9 cellular contexts compared by ENCODE assay signal in the genomic region with DNA sequence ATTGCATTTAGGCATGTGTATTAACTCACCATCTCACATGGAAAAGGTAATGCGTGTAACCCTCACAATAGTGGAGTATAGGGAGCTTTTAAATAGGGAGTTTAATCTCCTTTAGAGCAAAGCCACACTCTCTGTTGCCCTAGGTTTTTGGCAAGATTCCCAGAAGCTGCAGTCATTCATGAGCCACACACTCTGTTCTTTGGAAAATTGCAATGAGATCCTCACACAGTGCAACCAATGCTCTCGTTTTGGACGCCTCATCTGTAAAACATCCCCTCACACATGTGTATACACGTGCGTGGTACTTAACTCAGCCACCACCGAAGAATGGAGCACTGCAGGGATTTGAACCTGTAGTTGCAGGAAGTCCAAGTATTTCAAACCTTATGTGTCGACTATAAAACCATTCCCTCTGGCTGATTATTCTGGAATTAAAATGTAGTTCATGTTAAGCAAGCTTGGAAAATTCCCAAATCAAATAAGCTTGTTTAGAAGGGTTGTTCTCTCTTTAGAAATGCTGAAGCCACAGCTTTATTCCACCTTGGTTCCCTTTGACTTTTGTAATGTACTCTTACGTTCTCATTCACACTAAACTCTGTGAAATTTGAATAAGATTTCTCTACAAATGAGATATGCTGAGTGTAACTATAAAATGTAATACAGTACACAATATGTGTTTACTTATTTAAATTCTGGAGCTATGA.
A peak's percentile ranks its signal among the peaks of the same experiment; 100 is the strongest.
DNase-seq lines count a peak whose midpoint lies in the region; ATAC-seq and TF ChIP-seq lines count a peak whose summit lies in the region.
"Had no signal": no experiment of that assay in that cellular context is flagged by ENCODE, and none has a peak within 500 bp of the region (broad histone marks: within the 10 kb centered on the region; RNA-seq: fewer than 3 reads in every experiment).

No MANE protein-coding gene starts in this region.

- no peak overlapping the region for H3K27ac ChIP-seq in liver (ENCODE audit: low read depth in 1 of 2, low read length in 2 of 2)

- H3K36me3 ChIP-seq in adipocyte (ENCODE audit: control insufficient read depth, insufficient read depth, low read length, severe bottlenecking) (no peaks in the 10 kb centered on the region), liver (ENCODE audit: control insufficient read depth in 4 of 4, insufficient read depth in 3 of 4, low read depth in 1 of 4, low read length in 3 of 4) (no peaks in the 10 kb centered on the region)

- H3K4me3 Mint-ChIP-seq in activated CD4-positive, alpha-beta memory T cell treated with anti-CD3 and anti-CD28 coated beads for 36 hours: no peak overlapping the region

- intact Hi-C loops in activated CD4-positive, alpha-beta memory T cell treated with anti-CD3 and anti-CD28 coated beads for 36 hours (cut with micrococcal nuclease): no loop called here

- no peaks in the 10 kb centered on the region for H3K9me3 ChIP-seq in adipocyte (ENCODE audit: control insufficient read depth, low read length)
- H3K9me3 ChIP-seq in liver (ENCODE audit: control insufficient read depth in 4 of 4, low read length in 3 of 4): no peaks in the 10 kb centered on the region

- TF ChIP-seq CTCF in liver (IDR thresholded peaks at IDR 0.05; ENCODE audit: low read depth, low read length, missing input control): no peak

- H3K27me3 ChIP-seq in adipocyte (replicated peaks; ENCODE audit: control insufficient read depth, insufficient read depth, low read length) (no peaks in the 10 kb centered on the region), liver (ENCODE audit: control insufficient read depth in 4 of 4, insufficient read depth in 4 of 4, low read length in 3 of 4) (no peaks in the 10 kb centered on the region)

- H3K27me3 Mint-ChIP-seq in activated CD4-positive, alpha-beta memory T cell treated with anti-CD3 and anti-CD28 coated beads for 36 hours: no peaks in the 10 kb centered on the region

- CTCF ChIA-PET in activated CD4-positive, alpha-beta memory T cell treated with anti-CD3 and anti-CD28 coated beads for 36 hours (lab: Charles Lee): no interaction called here

- H3K4me1 Mint-ChIP-seq in activated CD4-positive, alpha-beta memory T cell treated with anti-CD3 and anti-CD28 coated beads for 36 hours (ENCODE audit: low read depth): no peaks in the 10 kb centered on the region

- H3K27ac Mint-ChIP-seq in activated CD4-positive, alpha-beta memory T cell treated with anti-CD3 and anti-CD28 coated beads for 36 hours: no peak overlapping the region

- TF ChIP-seq RAD21 in liver (IDR thresholded peaks at IDR 0.05): peak in 1 of 2 donors; percentile 16

- no peak overlapping the region for H3K9ac ChIP-seq in adipocyte (ENCODE audit: low read length)
- H3K9ac ChIP-seq in liver (ENCODE audit: low read depth in 1 of 2, low read length in 2 of 2): no peak overlapping the region

- ATAC-seq in HG03442 (IDR thresholded peaks at IDR 0.05; ENCODE audit: unreplicated experiment) (no peak), HG02981 (IDR thresholded peaks at IDR 0.05; ENCODE audit: unreplicated experiment) (no peak)

- H3K4me3 ChIP-seq in adipocyte (ENCODE audit: low read length): peak overlapping the region; percentile 50
- no peak overlapping the region for H3K4me3 ChIP-seq in liver (ENCODE audit: low read depth in 1 of 3, low read length in 3 of 3)

- H3K36me3 Mint-ChIP-seq in activated CD4-positive, alpha-beta memory T cell treated with anti-CD3 and anti-CD28 coated beads for 36 hours: no peaks in the 10 kb centered on the region

- H3K9me3 Mint-ChIP-seq in activated CD4-positive, alpha-beta memory T cell treated with anti-CD3 and anti-CD28 coated beads for 36 hours: no peaks in the 10 kb centered on the region

- H3K4me1 ChIP-seq in adipocyte (ENCODE audit: control insufficient read depth, insufficient read depth, low read length) (peaks cover 10% of the 10 kb centered on the region), liver (ENCODE audit: control insufficient read depth in 4 of 4, insufficient read depth in 4 of 4, low read length in 3 of 4) (peaks cover 0 to 14% (median 4%) of the 10 kb centered on the region in 4 donors)

- 28% methylated on average over 8 of the region's 8 CpGs for WGBS in liver

- DNase-seq in EH (ENCODE audit: low read depth): peak; percentile 1
- peak; percentile 87 for DNase-seq in NCI-H2107 (lab: John Stamatoyannopoulos, UW)
- peak; percentile 23 for DNase-seq in adipocyte (ENCODE audit: low read depth)
- DNase-seq in activated CD4-positive, alpha-beta memory T cell treated with anti-CD3 and anti-CD28 coated beads for 36 hours: no peak
- no peak for DNase-seq in GM19240 (ENCODE audit: insufficient read length, low spot score)
- DNase-seq: stimulated activated CD4-positive, alpha-beta T cell treated with anti-CD3 and anti-CD28 coated beads, Interleukin-15, amount 100 ng/mL, for 24 hours had no signal

- POLR2A ChIA-PET in activated CD4-positive, alpha-beta memory T cell treated with anti-CD3 and anti-CD28 coated beads for 36 hours (lab: Charles Lee): no interaction called here

TF ChIP-seq in liver, 16 proteins besides CTCF, POLR2A, EP300 and RAD21:
- TF ChIP-seq GABPA (IDR thresholded peaks at IDR 0.05 in 1 of 2, conservative IDR thresholded peaks at IDR 0.05 in 1 of 2) (no peak), TAF1 (conservative IDR thresholded peaks at IDR 0.05) (no peak), YY1 (IDR thresholded peaks at IDR 0.05) (peak; percentile 43), EGR1 (IDR thresholded peaks at IDR 0.05; ENCODE audit: low read depth in 2 of 2) (no peak), HNF4G (IDR thresholded peaks at IDR 0.05) (no peak), FOXA2 (IDR thresholded peaks at IDR 0.05) (no peak), NR2F2 (IDR thresholded peaks at IDR 0.05) (no peak), RXRA (IDR thresholded peaks at IDR 0.05) (no peak), SP1 (IDR thresholded peaks at IDR 0.05) (peak; percentile 21), JUND (IDR thresholded peaks at IDR 0.05) (no peak), HNF4A (conservative IDR thresholded peaks at IDR 0.05) (peak in 1 of 2 donors; percentile 16)
- TF ChIP-seq, protein P1, sequence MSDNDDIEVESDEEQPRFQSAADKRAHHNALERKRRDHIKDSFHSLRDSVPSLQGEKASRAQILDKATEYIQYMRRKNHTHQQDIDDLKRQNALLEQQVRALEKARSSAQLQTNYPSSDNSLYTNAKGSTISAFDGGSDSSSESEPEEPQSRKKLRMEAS (IDR thresholded peaks at IDR 0.05): no peak
- TF ChIP-seq, protein P2, sequence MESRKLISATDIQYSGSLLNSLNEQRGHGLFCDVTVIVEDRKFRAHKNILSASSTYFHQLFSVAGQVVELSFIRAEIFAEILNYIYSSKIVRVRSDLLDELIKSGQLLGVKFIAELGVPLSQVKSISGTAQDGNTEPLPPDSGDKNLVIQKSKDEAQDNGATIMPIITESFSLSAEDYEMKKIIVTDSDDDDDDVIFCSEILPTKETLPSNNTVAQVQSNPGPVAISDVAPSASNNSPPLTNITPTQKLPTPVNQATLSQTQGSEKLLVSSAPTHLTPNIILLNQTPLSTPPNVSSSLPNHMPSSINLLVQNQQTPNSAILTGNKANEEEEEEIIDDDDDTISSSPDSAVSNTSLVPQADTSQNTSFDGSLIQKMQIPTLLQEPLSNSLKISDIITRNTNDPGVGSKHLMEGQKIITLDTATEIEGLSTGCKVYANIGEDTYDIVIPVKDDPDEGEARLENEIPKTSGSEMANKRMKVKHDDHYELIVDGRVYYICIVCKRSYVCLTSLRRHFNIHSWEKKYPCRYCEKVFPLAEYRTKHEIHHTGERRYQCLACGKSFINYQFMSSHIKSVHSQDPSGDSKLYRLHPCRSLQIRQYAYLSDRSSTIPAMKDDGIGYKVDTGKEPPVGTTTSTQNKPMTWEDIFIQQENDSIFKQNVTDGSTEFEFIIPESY (IDR thresholded peaks at IDR 0.05): no peak
- TF ChIP-seq, protein P3, sequence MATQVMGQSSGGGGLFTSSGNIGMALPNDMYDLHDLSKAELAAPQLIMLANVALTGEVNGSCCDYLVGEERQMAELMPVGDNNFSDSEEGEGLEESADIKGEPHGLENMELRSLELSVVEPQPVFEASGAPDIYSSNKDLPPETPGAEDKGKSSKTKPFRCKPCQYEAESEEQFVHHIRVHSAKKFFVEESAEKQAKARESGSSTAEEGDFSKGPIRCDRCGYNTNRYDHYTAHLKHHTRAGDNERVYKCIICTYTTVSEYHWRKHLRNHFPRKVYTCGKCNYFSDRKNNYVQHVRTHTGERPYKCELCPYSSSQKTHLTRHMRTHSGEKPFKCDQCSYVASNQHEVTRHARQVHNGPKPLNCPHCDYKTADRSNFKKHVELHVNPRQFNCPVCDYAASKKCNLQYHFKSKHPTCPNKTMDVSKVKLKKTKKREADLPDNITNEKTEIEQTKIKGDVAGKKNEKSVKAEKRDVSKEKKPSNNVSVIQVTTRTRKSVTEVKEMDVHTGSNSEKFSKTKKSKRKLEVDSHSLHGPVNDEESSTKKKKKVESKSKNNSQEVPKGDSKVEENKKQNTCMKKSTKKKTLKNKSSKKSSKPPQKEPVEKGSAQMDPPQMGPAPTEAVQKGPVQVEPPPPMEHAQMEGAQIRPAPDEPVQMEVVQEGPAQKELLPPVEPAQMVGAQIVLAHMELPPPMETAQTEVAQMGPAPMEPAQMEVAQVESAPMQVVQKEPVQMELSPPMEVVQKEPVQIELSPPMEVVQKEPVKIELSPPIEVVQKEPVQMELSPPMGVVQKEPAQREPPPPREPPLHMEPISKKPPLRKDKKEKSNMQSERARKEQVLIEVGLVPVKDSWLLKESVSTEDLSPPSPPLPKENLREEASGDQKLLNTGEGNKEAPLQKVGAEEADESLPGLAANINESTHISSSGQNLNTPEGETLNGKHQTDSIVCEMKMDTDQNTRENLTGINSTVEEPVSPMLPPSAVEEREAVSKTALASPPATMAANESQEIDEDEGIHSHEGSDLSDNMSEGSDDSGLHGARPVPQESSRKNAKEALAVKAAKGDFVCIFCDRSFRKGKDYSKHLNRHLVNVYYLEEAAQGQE (IDR thresholded peaks at IDR 0.05): no peak
- TF ChIP-seq, protein P4, sequence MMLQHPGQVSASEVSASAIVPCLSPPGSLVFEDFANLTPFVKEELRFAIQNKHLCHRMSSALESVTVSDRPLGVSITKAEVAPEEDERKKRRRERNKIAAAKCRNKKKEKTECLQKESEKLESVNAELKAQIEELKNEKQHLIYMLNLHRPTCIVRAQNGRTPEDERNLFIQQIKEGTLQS (IDR thresholded peaks at IDR 0.05): no peak

Comparison
In these comparisons a context has a peak if more than half of its experiments do, and no peak if none do; other contexts are left out.
1. DNase-seq: peak in EH (single experiment), NCI-H2107 (single experiment) and adipocyte (single experiment); none in activated CD4-positive, alpha-beta memory T cell treated with anti-CD3 and anti-CD28 coated beads for 36 hours (single experiment) and GM19240 (single experiment).